ENCODE assay signal across 8 cellular contexts in the genomic region with DNA sequence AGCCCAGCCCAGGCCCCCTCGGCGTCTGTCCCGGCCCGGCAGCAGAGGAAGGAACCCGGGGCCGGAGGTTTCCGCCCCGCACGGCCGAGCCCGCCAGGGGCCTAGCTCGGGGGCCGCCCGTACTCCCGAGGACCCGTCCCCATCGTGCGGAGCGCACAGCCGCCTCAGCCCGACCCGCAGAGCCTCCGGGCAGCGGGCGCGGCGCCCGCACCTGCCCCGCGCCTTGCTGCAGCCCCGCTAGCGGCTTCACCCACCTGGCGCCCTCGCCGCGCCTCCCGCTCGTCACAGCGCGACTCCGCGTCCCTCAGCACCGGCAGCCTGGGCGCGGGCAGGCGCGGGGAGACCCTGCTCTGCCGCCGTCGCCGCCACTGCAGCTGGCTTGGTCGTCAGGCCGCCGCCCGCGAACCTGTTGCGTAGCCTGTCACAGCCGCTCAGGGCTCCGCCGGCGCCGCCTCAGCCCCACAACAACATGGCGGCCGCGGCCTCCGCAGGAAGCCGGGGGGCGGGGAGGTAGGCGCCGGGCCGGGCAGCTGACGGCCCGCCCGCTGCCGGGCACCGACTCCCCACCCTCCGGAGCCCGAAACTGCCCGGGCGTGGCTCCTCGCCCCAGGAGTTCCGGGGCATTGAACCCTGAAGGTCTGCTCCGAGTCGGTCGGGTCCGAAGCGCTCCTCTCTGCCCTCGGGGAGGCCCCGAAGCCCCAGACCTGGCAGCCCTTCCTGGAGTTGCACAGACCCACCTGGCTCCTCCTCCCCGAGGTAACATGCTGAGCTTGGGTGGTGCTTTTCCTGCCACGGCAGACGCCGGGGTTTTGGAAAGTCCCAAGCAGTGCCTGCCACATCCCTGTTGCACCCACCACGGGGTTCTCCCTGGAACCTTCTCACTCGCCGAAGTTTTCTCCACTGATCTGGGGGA. TPM values are rescaled to one million over a fixed set of nuclear protein-coding genes. Genes with fewer than 3 reads are reported as not detected.
DNase-seq lines count a peak whose midpoint lies in the region; ATAC-seq and TF ChIP-seq lines count a peak whose summit lies in the region.

Gene ITSN2 (minus strand): TSS at position 487 of the 913 bp plus-strand sequence. CDS start 32,454 bp downstream, outside the sequence.

- H3K4me3 ChIP-seq in Jurkat, Clone E6-1 (ENCODE audit: low read length), result peak within 1 kb of the TSS; percentile 76
- H3K4me3 ChIP-seq in fibroblast of villous mesenchyme (ENCODE audit: low read depth, low read length), result peak within 1 kb of the TSS; percentile 86
- H3K4me3 ChIP-seq in neural progenitor cell, result peak within 1 kb of the TSS; percentile 78
- H3K4me3 ChIP-seq in stomach smooth muscle (ENCODE audit: low read length in 2 of 2), result peak within 1 kb of the TSS; percentile 84 to 88

- peak; percentile 76 for ATAC-seq in GM21717 (IDR thresholded peaks at IDR 0.05; ENCODE audit: unreplicated experiment)

- peak within 1 kb of the TSS; percentile 92 for H3K4me2 ChIP-seq in neural progenitor cell

- no peaks in the 10 kb centered on the region for H3K79me2 ChIP-seq in neural progenitor cell (ENCODE audit: low read depth)

- H3K27ac Mint-ChIP-seq in neural progenitor cell, result peak within 1 kb of the TSS; percentile 78

- no peak within 1 kb of the TSS for H3K27ac ChIP-seq in neural progenitor cell
- peak within 1 kb of the TSS; percentile 78 for H3K27ac ChIP-seq in stomach smooth muscle (ENCODE audit: low read length)

- H3K9me3 ChIP-seq in neural progenitor cell (ENCODE audit: low read depth) (no peaks in the 10 kb centered on the region), stomach smooth muscle (ENCODE audit: control insufficient read depth in 2 of 2, low read length in 2 of 2) (no peaks in the 10 kb centered on the region)

- H3K4me3 Mint-ChIP-seq in neural progenitor cell, result peak within 1 kb of the TSS; percentile 89

- no peak for TF ChIP-seq CTCF in fibroblast of villous mesenchyme (IDR thresholded peaks at IDR 0.05; ENCODE audit: insufficient read depth, low read depth, low read length)
- no peak for TF ChIP-seq CTCF in neural progenitor cell (IDR thresholded peaks at IDR 0.05)

- H3K9ac ChIP-seq in neural progenitor cell (peak within 1 kb of the TSS; percentile 7), stomach smooth muscle (ENCODE audit: low read length in 2 of 2) (peak within 1 kb of the TSS; percentile 83 to 85)

- H3K27me3 Mint-ChIP-seq in neural progenitor cell (ENCODE audit: insufficient read depth, low read depth), result peaks cover 9% of the 10 kb centered on the region

- H2AFZ ChIP-seq in neural progenitor cell (replicated peaks), result peak within 1 kb of the TSS; percentile 95

- H3K4me1 ChIP-seq in neural progenitor cell (peaks cover 4% of the 10 kb centered on the region), stomach smooth muscle (ENCODE audit: control insufficient read depth, insufficient read depth, low read length) (peaks cover 8% of the 10 kb centered on the region)

- no peaks in the 10 kb centered on the region for H4K20me1 ChIP-seq in neural progenitor cell (ENCODE audit: low read depth)

- peaks cover 6% of the 10 kb centered on the region for H3K36me3 Mint-ChIP-seq in neural progenitor cell

- peaks cover 4% of the 10 kb centered on the region for H3K4me1 Mint-ChIP-seq in neural progenitor cell

- H3K27me3 ChIP-seq in neural progenitor cell (peaks cover 30% of the 10 kb centered on the region), stomach smooth muscle (ENCODE audit: control insufficient read depth in 1 of 2, insufficient read depth in 2 of 2, low read length in 2 of 2) (no peaks in the 10 kb centered on the region)

- DNase-seq in EH (ENCODE audit: low read depth) (peak; percentile 75), SHP77 treated with DMSO at 0.1 percent for 48 hours (lab: John Stamatoyannopoulos, UW) (peak; percentile 30), activated gamma-delta T cell (lab: John Stamatoyannopoulos, UW) (peak; percentile 75), fibroblast of villous mesenchyme (ENCODE audit: low read depth) (peak; percentile 59), neural progenitor cell (ENCODE audit: low spot score) (peak; percentile 91)
- DNase-seq in Jurkat, Clone E6-1 (ENCODE audit: low read depth, low spot score), result peak; percentile 56

- H3K36me3 ChIP-seq in neural progenitor cell, result no peaks in the 10 kb centered on the region
- H3K36me3 ChIP-seq in stomach smooth muscle (ENCODE audit: control insufficient read depth in 2 of 2, insufficient read depth in 2 of 2, low read length in 2 of 2), result no peaks in the 10 kb centered on the region

- H3F3A ChIP-seq in neural progenitor cell (ENCODE audit: low read depth), result no peaks in the 10 kb centered on the region

- no peaks in the 10 kb centered on the region for H3K9me3 Mint-ChIP-seq in neural progenitor cell

RNA-seq across cellular contexts. Expression of gene ITSN2, which starts in this region (rescaled TPM):
- polyA plus RNA-seq in Jurkat, Clone E6-1 (2012; ENCODE audit: insufficient read depth, insufficient read length), result 14.5 TPM
- total RNA-seq in fibroblast of villous mesenchyme (23.2 and 35.8 TPM in 2 replicates), neural progenitor cell (ENCODE audit: low replicate concordance) (9.0 and 10.4 TPM in 2 replicates)

Comparison
In these comparisons a context has a peak if more than half of its experiments do, and no peak if none do; other contexts are left out.
1. DNase-seq: peak in every context shown above with its lines; median percentile 91 in neural progenitor cell; 75 in EH; 75 in activated gamma-delta T cell; 59 in fibroblast of villous mesenchyme; 56 in Jurkat, Clone E6-1; 30 in SHP77 treated with DMSO at 0.1 percent for 48 hours.